1 cellular context compared by ENCODE assay signal in genomic region chr16:87692756-87693155, GRCh38.
TF ChIP-seq lines count a peak whose summit lies in the region.

No MANE protein-coding gene starts in this region.

TF ChIP-seq in HEK293, 187 proteins besides CTCF, POLR2A, EP300 and RAD21 (continued from another document):
- TF ChIP-seq ZNF148 (tag by site-specific recombination; IDR thresholded peaks at IDR 0.05; ENCODE audit: borderline replicate concordance) (no peak), KLF8 (tag by site-specific recombination; IDR thresholded peaks at IDR 0.05) (no peak), ZNF202 (tag by site-specific recombination; IDR thresholded peaks at IDR 0.05; ENCODE audit: borderline replicate concordance) (no peak)
